ENCODE assay signal across 19 cellular contexts in the genomic region with DNA sequence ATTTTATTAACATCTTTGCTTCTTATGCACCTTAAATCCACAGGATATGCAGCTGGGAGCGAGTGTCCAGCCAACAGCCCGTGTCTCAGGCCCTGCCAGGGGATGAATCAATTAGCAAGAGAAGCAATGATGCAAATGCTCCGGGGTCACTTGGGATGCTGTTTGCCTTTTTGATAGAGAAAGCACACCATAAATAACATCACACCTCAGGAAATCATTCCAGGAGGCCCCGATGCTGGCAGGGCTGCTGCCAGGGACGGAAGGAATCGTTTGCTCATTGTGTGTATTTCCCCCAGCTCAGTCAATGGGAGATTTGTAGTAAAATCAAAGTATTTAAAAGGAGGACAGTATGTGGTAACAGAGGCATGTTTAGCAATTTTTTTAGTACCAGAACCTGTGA.
"Had no signal": no experiment of that assay in that cellular context is flagged by ENCODE, and none has a peak within 500 bp of the region (broad histone marks: within the 10 kb centered on the region; RNA-seq: fewer than 3 reads in every experiment).

No MANE protein-coding gene starts in this region.

- H3K4me3 ChIP-seq: heart left ventricle, left lung, lower lobe of right lung, psoas muscle, spleen, testis, tibial nerve, upper lobe of right lung had no signal

- DNase-seq: cerebellar nuclear complex; effector CD4-positive, alpha-beta T cell; heart left ventricle; hippocampal formation; islet precursor cell; lower lobe of right lung; midbrain; naive B cell; psoas muscle; retina; spleen; stimulated activated CD4-positive, alpha-beta T cell treated with anti-CD3 and anti-CD28 coated beads, Interleukin-15, amount 100 ng/mL, for 24 hours; stimulated activated CD4-positive, alpha-beta T cell treated with anti-CD3 and anti-CD28 coated beads, Interleukin-1b, Interleukin-23, amount 100 ng/mL, for 48 hours; stimulated activated CD4-positive, alpha-beta T cell treated with anti-CD3 and anti-CD28 coated beads, Interleukin-4, amount 100 ng/mL, for 24 hours; testis; upper lobe of right lung had no signal

- H3K27ac ChIP-seq: heart left ventricle, left lung, lower lobe of right lung, neutrophil, psoas muscle, spleen, testis, tibial nerve, upper lobe of right lung had no signal

- H3K4me1 ChIP-seq: left lung, psoas muscle, tibial nerve had no signal

- H3K9me3 ChIP-seq: heart left ventricle, left lung, lower lobe of right lung, neutrophil, psoas muscle, spleen, testis, tibial nerve, upper lobe of right lung had no signal

- H3K27me3 ChIP-seq: left lung, neutrophil, spleen, testis, upper lobe of right lung had no signal

- H3K36me3 ChIP-seq: heart left ventricle, left lung, lower lobe of right lung, neutrophil, spleen, tibial nerve, upper lobe of right lung had no signal
